ENCODE assay signal across 1 cellular context in the genomic region with DNA sequence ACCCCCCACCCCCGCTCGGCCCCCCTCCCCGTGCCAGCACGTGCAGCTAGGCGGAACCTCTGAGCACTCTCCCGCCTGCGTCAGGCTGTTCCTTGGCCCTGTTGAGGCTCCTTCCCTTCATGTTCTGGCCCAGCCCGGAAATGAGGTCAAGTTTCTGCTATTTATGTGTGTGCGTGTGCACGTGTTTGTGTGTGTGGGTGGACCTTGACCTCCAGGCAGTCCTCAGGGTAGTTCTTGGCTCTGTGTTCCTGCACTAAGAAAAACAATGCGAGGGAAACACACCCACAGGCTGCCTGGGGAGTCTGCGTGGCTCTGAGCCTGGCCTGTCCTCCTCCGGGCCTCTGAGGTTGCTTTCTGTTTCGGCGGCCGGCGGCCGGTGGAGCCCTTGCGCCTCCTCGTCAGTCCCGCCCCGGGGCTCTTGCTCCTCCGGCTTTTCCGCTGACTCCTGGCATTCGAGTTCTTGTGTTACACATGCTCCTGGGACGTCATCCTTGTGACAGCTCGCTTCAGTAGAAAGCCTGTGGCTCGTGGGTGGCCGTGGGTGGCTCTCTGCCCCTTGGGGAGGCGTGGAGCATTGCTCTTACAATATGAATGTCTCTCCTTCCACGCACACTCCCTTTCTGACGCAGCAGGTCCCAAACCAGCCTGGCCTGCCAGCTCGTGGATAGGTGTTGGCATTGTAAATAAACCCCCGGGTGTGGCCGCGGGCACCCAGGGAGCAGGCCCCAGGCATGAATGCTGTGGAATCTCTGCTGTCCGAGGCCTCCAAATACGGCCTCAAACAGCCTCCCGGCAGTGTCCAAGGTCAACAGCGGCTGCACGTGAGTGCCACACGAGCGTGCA.
TF ChIP-seq lines count a peak whose summit lies in the region.

No MANE protein-coding gene starts in this region.

TF ChIP-seq in GM12878, 131 proteins besides CTCF, POLR2A, EP300 and RAD21 (continued from another document):
- TF ChIP-seq, protein P1, sequence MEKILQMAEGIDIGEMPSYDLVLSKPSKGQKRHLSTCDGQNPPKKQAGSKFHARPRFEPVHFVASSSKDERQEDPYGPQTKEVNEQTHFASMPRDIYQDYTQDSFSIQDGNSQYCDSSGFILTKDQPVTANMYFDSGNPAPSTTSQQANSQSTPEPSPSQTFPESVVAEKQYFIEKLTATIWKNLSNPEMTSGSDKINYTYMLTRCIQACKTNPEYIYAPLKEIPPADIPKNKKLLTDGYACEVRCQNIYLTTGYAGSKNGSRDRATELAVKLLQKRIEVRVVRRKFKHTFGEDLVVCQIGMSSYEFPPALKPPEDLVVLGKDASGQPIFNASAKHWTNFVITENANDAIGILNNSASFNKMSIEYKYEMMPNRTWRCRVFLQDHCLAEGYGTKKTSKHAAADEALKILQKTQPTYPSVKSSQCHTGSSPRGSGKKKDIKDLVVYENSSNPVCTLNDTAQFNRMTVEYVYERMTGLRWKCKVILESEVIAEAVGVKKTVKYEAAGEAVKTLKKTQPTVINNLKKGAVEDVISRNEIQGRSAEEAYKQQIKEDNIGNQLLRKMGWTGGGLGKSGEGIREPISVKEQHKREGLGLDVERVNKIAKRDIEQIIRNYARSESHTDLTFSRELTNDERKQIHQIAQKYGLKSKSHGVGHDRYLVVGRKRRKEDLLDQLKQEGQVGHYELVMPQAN (conservative IDR thresholded peaks at IDR 0.05): no peak; the same call in 1 of the 2 replicates
- TF ChIP-seq CREB1 (IDR thresholded peaks at IDR 0.05; ENCODE audit: low read depth) (peak; percentile 91), SMARCA5 (IDR thresholded peaks at IDR 0.05) (no peak), CEBPB (IDR thresholded peaks at IDR 0.05; ENCODE audit: borderline replicate concordance in 1 of 2, low read depth in 2 of 2, low read length in 2 of 2) (no peak), EZH2 (IDR thresholded peaks at IDR 0.05; ENCODE audit: borderline replicate concordance, control insufficient read depth, low read depth, low read length) (no peak), HDGF (IDR thresholded peaks at IDR 0.05) (no peak), NFYA (IDR thresholded peaks at IDR 0.05; ENCODE audit: borderline replicate concordance, low read depth, low read length) (no peak), IRF4 (IDR thresholded peaks at IDR 0.05; ENCODE audit: low read depth, low read length) (0 out of 2 replicates have a peak, but pooled peaks have one; percentile 33), RB1 (IDR thresholded peaks at IDR 0.05; ENCODE audit: borderline replicate concordance) (no peak; the same call in 1 of the 2 replicates), SPI1 (IDR thresholded peaks at IDR 0.05; ENCODE audit: borderline replicate concordance, insufficient read depth, low read depth, low read length) (no peak), SMAD1 (IDR thresholded peaks at IDR 0.05; ENCODE audit: low read depth, partially characterized antibody) (no peak), WRNIP1 (IDR thresholded peaks at IDR 0.05; ENCODE audit: borderline replicate concordance, low read depth, low read length) (no peak), RAD51 (IDR thresholded peaks at IDR 0.05) (peak; percentile 83), KLF5 (IDR thresholded peaks at IDR 0.05; ENCODE audit: partially characterized antibody) (no peak), SMAD5 (IDR thresholded peaks at IDR 0.05; ENCODE audit: low read depth) (no peak), ZNF622 (IDR thresholded peaks at IDR 0.05) (no peak)
- TF ChIP-seq, protein P2, sequence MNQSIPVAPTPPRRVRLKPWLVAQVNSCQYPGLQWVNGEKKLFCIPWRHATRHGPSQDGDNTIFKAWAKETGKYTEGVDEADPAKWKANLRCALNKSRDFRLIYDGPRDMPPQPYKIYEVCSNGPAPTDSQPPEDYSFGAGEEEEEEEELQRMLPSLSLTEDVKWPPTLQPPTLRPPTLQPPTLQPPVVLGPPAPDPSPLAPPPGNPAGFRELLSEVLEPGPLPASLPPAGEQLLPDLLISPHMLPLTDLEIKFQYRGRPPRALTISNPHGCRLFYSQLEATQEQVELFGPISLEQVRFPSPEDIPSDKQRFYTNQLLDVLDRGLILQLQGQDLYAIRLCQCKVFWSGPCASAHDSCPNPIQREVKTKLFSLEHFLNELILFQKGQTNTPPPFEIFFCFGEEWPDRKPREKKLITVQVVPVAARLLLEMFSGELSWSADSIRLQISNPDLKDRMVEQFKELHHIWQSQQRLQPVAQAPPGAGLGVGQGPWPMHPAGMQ (IDR thresholded peaks at IDR 0.05; ENCODE audit: borderline replicate concordance): no peak
- TF ChIP-seq, protein P3, sequence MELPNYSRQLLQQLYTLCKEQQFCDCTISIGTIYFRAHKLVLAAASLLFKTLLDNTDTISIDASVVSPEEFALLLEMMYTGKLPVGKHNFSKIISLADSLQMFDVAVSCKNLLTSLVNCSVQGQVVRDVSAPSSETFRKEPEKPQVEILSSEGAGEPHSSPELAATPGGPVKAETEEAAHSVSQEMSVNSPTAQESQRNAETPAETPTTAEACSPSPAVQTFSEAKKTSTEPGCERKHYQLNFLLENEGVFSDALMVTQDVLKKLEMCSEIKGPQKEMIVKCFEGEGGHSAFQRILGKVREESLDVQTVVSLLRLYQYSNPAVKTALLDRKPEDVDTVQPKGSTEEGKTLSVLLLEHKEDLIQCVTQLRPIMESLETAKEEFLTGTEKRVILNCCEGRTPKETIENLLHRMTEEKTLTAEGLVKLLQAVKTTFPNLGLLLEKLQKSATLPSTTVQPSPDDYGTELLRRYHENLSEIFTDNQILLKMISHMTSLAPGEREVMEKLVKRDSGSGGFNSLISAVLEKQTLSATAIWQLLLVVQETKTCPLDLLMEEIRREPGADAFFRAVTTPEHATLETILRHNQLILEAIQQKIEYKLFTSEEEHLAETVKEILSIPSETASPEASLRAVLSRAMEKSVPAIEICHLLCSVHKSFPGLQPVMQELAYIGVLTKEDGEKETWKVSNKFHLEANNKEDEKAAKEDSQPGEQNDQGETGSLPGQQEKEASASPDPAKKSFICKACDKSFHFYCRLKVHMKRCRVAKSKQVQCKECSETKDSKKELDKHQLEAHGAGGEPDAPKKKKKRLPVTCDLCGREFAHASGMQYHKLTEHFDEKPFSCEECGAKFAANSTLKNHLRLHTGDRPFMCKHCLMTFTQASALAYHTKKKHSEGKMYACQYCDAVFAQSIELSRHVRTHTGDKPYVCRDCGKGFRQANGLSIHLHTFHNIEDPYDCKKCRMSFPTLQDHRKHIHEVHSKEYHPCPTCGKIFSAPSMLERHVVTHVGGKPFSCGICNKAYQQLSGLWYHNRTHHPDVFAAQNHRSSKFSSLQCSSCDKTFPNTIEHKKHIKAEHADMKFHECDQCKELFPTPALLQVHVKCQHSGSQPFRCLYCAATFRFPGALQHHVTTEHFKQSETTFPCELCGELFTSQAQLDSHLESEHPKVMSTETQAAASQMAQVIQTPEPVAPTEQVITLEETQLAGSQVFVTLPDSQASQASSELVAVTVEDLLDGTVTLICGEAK (IDR thresholded peaks at IDR 0.05; ENCODE audit: borderline replicate concordance): peak; percentile 67; the same call in 1 of the 2 replicates
- TF ChIP-seq, protein P4, sequence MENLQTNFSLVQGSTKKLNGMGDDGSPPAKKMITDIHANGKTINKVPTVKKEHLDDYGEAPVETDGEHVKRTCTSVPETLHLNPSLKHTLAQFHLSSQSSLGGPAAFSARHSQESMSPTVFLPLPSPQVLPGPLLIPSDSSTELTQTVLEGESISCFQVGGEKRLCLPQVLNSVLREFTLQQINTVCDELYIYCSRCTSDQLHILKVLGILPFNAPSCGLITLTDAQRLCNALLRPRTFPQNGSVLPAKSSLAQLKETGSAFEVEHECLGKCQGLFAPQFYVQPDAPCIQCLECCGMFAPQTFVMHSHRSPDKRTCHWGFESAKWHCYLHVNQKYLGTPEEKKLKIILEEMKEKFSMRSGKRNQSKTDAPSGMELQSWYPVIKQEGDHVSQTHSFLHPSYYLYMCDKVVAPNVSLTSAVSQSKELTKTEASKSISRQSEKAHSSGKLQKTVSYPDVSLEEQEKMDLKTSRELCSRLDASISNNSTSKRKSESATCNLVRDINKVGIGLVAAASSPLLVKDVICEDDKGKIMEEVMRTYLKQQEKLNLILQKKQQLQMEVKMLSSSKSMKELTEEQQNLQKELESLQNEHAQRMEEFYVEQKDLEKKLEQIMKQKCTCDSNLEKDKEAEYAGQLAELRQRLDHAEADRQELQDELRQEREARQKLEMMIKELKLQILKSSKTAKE (IDR thresholded peaks at IDR 0.05; ENCODE audit: low read depth, poor library complexity, severe bottlenecking): peak; percentile 58
- TF ChIP-seq, protein P5, sequence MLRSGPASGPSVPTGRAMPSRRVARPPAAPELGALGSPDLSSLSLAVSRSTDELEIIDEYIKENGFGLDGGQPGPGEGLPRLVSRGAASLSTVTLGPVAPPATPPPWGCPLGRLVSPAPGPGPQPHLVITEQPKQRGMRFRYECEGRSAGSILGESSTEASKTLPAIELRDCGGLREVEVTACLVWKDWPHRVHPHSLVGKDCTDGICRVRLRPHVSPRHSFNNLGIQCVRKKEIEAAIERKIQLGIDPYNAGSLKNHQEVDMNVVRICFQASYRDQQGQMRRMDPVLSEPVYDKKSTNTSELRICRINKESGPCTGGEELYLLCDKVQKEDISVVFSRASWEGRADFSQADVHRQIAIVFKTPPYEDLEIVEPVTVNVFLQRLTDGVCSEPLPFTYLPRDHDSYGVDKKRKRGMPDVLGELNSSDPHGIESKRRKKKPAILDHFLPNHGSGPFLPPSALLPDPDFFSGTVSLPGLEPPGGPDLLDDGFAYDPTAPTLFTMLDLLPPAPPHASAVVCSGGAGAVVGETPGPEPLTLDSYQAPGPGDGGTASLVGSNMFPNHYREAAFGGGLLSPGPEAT (IDR thresholded peaks at IDR 0.05; ENCODE audit: low read depth): peak; percentile 59
